In genomic region chr16:28615486-28616223, GRCh38 we compare ENCODE assay signal across 9 cellular contexts. TPM values are rescaled to one million over a fixed set of nuclear protein-coding genes. Genes with fewer than 3 reads are reported as not detected.
DNase-seq lines count a peak whose midpoint lies in the region; TF ChIP-seq lines count a peak whose summit lies in the region.
"Not testable (repeated sequence)": the region's sequence is repeated elsewhere in the genome, so short reads cannot be mapped to it uniquely, and the experiment has no call there.
"Had no signal": no experiment of that assay in that cellular context is flagged by ENCODE, and none has a peak within 500 bp of the region (broad histone marks: within the 10 kb centered on the region; RNA-seq: fewer than 3 reads in every experiment).

No MANE protein-coding gene starts in this region.

- dilution Hi-C loops in mammary epithelial cell (cut with HindIII; ENCODE audit: low sequenced_read_pairs) = not testable (repeated sequence)

- H3K9me3 ChIP-seq in mammary epithelial cell (replicated peaks; ENCODE audit: insufficient read depth, low read length); cardiac muscle cell (ENCODE audit: low read depth): not testable (repeated sequence)

- not testable (repeated sequence) for H2AFZ ChIP-seq in mammary epithelial cell (ENCODE audit: low read depth, low read length)

- 46% methylated on average over 16 of the region's 24 CpGs for WGBS in mammary epithelial cell (ENCODE audit: low coverage, missing lambda C conversion rate)

- H3K4me2 ChIP-seq in mammary epithelial cell (ENCODE audit: insufficient read depth, low read depth, low read length) = not testable (repeated sequence)

- not testable (repeated sequence) for H3K27me3 ChIP-seq in mammary epithelial cell (ENCODE audit: insufficient read depth, low read length); cardiac muscle cell

- H3K79me2 ChIP-seq in mammary epithelial cell (ENCODE audit: insufficient read depth, low read length) = not testable (repeated sequence)

- DNase-seq in CD1c-positive myeloid dendritic cell (ENCODE audit: extremely low spot score) (peak; percentile 24), NCI-H524 treated with DMSO at 0.1 percent for 48 hours (lab: John Stamatoyannopoulos, UW) (peak; percentile 1), UCSD-AML1 (lab: John Stamatoyannopoulos, UW; ENCODE audit: unreplicated experiment) (peak; percentile 31), mammary epithelial cell (peak; percentile 36), cardiac muscle cell (ENCODE audit: low read depth in 1 of 2, low spot score in 1 of 2) (peak; percentile 51 to 56), mucosa of gallbladder (ENCODE audit: low spot score) (peak; percentile 65), stromal cell of bone marrow (ENCODE audit: low read depth) (peak; percentile 9)
- not testable (repeated sequence) for DNase-seq in HFF-Myc (ENCODE audit: extremely low read depth, low read depth)

- H3K9ac ChIP-seq in mammary epithelial cell (ENCODE audit: insufficient read depth, low read length) = not testable (repeated sequence)

- intact Hi-C loops in mammary epithelial cell (cut with micrococcal nuclease) = loop anchor here (5.0 kb wide), 2 partner anchors 63 to 338 kb away; partner anchors contain the start of gene SGF29

- not testable (repeated sequence) for BruUV-seq in mammary epithelial cell (replicated peaks; lab: Mats Ljungman, UMichigan)

- TF ChIP-seq CTCF in HFF-Myc (IDR thresholded peaks at IDR 0.05; ENCODE audit: low read depth, low read length, missing control alignments) (peak; percentile 53), mammary epithelial cell (conservative IDR thresholded peaks at IDR 0.05 in 1 of 2, IDR thresholded peaks at IDR 0.05 in 1 of 2; ENCODE audit: extremely low read depth in 1 of 2, insufficient read depth in 1 of 2, low read depth in 1 of 2, low read length in 2 of 2) (peak; percentile 28 to 62), cardiac muscle cell (IDR thresholded peaks at IDR 0.05; ENCODE audit: low read depth, low read length) (peak; percentile 59)

- in situ Hi-C loops in mammary epithelial cell (cut with MboI; ENCODE audit: low sequenced_read_pairs in 2 of 2) = not testable (repeated sequence)

- H3K27ac ChIP-seq in mammary epithelial cell (ENCODE audit: insufficient read depth, low read depth, low read length); cardiac muscle cell: not testable (repeated sequence)

- H3K36me3 ChIP-seq in mammary epithelial cell (ENCODE audit: insufficient read depth, low read length); cardiac muscle cell: not testable (repeated sequence)

- CTCF ChIA-PET in mammary epithelial cell (lab: Charles Lee; ENCODE audit: low non-redundant PET) = not testable (repeated sequence)

- not testable (repeated sequence) for H3K4me3 ChIP-seq in HFF-Myc (replicated peaks; ENCODE audit: low read depth, low read length); mammary epithelial cell (replicated peaks in 1 of 3; ENCODE audit: insufficient read depth in 1 of 3, low read depth in 2 of 3, low read length in 3 of 3); cardiac muscle cell

- not testable (repeated sequence) for H4K20me1 ChIP-seq in mammary epithelial cell (ENCODE audit: insufficient read depth, low read length)

- not testable (repeated sequence) for H3K4me1 ChIP-seq in mammary epithelial cell (ENCODE audit: insufficient read depth, low read length); cardiac muscle cell (ENCODE audit: low read depth)

RNA-seq across cellular contexts. Expression of gene SULT1A1, which starts 5.8 kb away (rescaled TPM):
- total RNA-seq in mammary epithelial cell = 1 to 10 TPM; 5.7 to 6.6 TPM
- 5.5 TPM for polyA plus RNA-seq in mammary epithelial cell
- polyA minus RNA-seq in mammary epithelial cell = 3.2 TPM
- 23.6 and 30.4 TPM in 2 replicates for total RNA-seq in cardiac muscle cell
- polyA plus RNA-seq in cardiac muscle cell = 24.1 and 42.8 TPM in 2 replicates
- total RNA-seq in mucosa of gallbladder = 23.2 TPM

RNA-seq across cellular contexts. Expression of gene SULT1A2, which starts 18.8 kb away (rescaled TPM):
- total RNA-seq in mammary epithelial cell (under 1 TPM; 0.40 to 0.67 TPM), cardiac muscle cell (0.67 and 1.6 TPM in 2 replicates), mucosa of gallbladder (1.1 TPM)
- polyA plus RNA-seq in mammary epithelial cell (0.42 TPM), cardiac muscle cell (0.83 and 5.4 TPM in 2 replicates)
- not detected for polyA minus RNA-seq in mammary epithelial cell
- polyA plus RNA-seq: IgD-negative memory B cell had no signal

RNA-seq across cellular contexts. Expression of gene NPIPB8, which starts 22.2 kb away (rescaled TPM):
- total RNA-seq in mammary epithelial cell = under 1 TPM; 0.50 to 0.82 TPM
- not detected for polyA plus RNA-seq in mammary epithelial cell
- polyA minus RNA-seq in mammary epithelial cell = not detected
- not detected in 2 replicates for total RNA-seq in cardiac muscle cell
- polyA plus RNA-seq in cardiac muscle cell = 1.4 and 2.4 TPM in 2 replicates
- total RNA-seq in mucosa of gallbladder = not detected
- polyA plus RNA-seq: IgD-negative memory B cell had no signal
